In the genomic region with DNA sequence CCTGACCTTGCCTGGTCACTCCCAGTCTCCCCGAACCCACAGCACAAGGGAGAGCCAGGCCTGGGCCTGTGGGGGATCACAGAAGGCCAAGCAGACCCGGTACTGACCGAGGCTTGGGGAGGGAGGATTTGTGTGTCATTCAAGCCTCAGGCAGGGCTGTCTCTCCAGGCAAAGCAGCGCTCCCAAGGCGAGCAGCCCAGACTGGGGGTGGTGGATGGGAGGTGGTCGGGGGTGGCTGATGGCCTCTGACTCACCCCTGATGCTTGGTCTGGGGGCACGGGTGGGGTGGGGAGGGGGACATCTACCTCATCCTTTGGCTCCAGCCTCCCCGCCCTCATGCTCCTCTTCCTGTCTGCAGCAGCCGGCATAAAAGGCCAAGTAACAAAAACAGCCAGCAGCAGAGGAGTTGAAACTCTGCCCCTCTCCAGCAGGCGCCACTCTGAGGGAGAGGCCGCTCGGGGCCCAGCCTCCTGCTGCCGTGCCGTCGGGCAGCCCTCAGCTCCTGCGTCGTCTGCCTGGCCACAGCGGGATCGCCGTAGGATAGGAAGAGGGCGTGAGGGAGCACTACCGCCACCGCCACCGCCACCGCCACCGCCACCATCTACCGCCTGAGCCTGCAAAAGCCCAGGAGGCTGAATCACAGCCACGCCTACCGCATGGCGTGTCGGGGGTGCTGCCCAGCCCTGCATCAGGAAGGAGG, we compare ENCODE assay signal across 22 cellular contexts.
DNase-seq lines count a peak whose midpoint lies in the region; ATAC-seq and TF ChIP-seq lines count a peak whose summit lies in the region.
"Had no signal": no experiment of that assay in that cellular context is flagged by ENCODE, and none has a peak within 500 bp of the region (broad histone marks: within the 10 kb centered on the region; RNA-seq: fewer than 3 reads in every experiment).

No MANE protein-coding gene starts in this region.

- H3K4me1 ChIP-seq in left ventricle myocardium inferior (no peaks in the 10 kb centered on the region), right lobe of liver (no peaks in the 10 kb centered on the region), aorta (ENCODE audit: control insufficient read depth in 1 of 2, insufficient read depth in 2 of 2, low read length in 2 of 2) (no peaks in the 10 kb centered on the region), body of pancreas (no peaks in the 10 kb centered on the region), Karpas-422 (ENCODE audit: low read length) (no peaks in the 10 kb centered on the region)
- H3K4me1 ChIP-seq: A549, SJCRH30, thyroid gland had no signal

- no peaks in the 10 kb centered on the region for H3K9me2 ChIP-seq in Karpas-422 (replicated peaks; ENCODE audit: insufficient read depth, low read length)

- no peak for ATAC-seq in Right ventricle myocardium superior (ENCODE audit: poor library complexity)
- no peak for ATAC-seq in right lobe of liver
- ATAC-seq in aorta (ENCODE audit: low FRiP score), result no peak
- ATAC-seq in body of pancreas, result no peak
- ATAC-seq: stimulated activated effector memory CD8-positive, alpha-beta T cell treated with anti-CD3 and anti-CD28 coated beads, Interleukin-12 subunit alpha, Interleukin-12 subunit beta, amount 100 ng/mL, for 72 hours had no signal

- DNase-seq in Right ventricle myocardium superior (peak; percentile 36), left ventricle myocardium inferior (no peak), right lobe of liver (peak in 2 of 3 donors; percentile 15 to 39), aorta (peak; percentile 29 to 72), body of pancreas (no peak), retina (no peak), Karpas-422 (no peak)
- DNase-seq: activated effector memory CD4-positive, alpha-beta T cell treated with Interleukin-2 at 50 U/mL for 16 hours; CD4-positive, alpha-beta T cell; cerebellar nuclear complex; DMS79 treated with DMSO at 0.1 percent for 48 hours; MM.1S; naive B cell; NCI-H1930; NCI-H510A treated with DMSO at 0.1 percent for 48 hours; SJCRH30; T-helper 9 cell; thyroid gland had no signal

- H3K4me3 ChIP-seq in left ventricle myocardium inferior (no peak overlapping the region), right lobe of liver (no peak overlapping the region), aorta (ENCODE audit: low read length in 2 of 2) (no peak overlapping the region), body of pancreas (no peak overlapping the region), Karpas-422 (ENCODE audit: low read length) (no peak overlapping the region)
- H3K4me3 ChIP-seq: A549, lung, SJCRH30, thyroid gland had no signal

- no peak for TF ChIP-seq POLR2A in right lobe of liver (IDR thresholded peaks at IDR 0.05)
- TF ChIP-seq POLR2A in body of pancreas (IDR thresholded peaks at IDR 0.05), result no peak

- 20% methylated on average over 7 of the region's 31 CpGs for WGBS in right lobe of liver (ENCODE audit: insufficient coverage, low coverage, low lambda C conversion rate, missing lambda C conversion rate)
- WGBS in aorta, 2 donors, result 24 to 34% methylated on average over 30 to 31 of the region's 31 CpGs
- 64 to 70% methylated on average over 23 to 31 of the region's 31 CpGs for WGBS in body of pancreas, 2 donors

- no peaks in the 10 kb centered on the region for H4K20me1 ChIP-seq in Karpas-422 (ENCODE audit: insufficient read depth, low read depth, low read length)

- H3K27ac ChIP-seq in left ventricle myocardium inferior (replicated peaks), result no peak overlapping the region
- H3K27ac ChIP-seq in angular gyrus (ENCODE audit: low read depth, low read length), result peak overlapping the region; percentile 29
- no peak overlapping the region for H3K27ac ChIP-seq in right lobe of liver
- H3K27ac ChIP-seq in aorta (ENCODE audit: low read depth in 1 of 2, low read length in 2 of 2), result no peak overlapping the region
- no peak overlapping the region for H3K27ac ChIP-seq in body of pancreas
- no peak overlapping the region for H3K27ac ChIP-seq in Karpas-422 (ENCODE audit: low read length)
- H3K27ac ChIP-seq: A549, SJCRH30, thyroid gland had no signal

- H3K27me3 ChIP-seq in left ventricle myocardium inferior (ENCODE audit: low read depth), result peaks cover 93% of the 10 kb centered on the region
- no peaks in the 10 kb centered on the region for H3K27me3 ChIP-seq in right lobe of liver
- no peaks in the 10 kb centered on the region for H3K27me3 ChIP-seq in aorta (ENCODE audit: control insufficient read depth in 1 of 2, insufficient read depth in 2 of 2, low read length in 1 of 2)
- no peaks in the 10 kb centered on the region for H3K27me3 ChIP-seq in body of pancreas
- no peaks in the 10 kb centered on the region for H3K27me3 ChIP-seq in Karpas-422 (ENCODE audit: low read length)
- H3K27me3 ChIP-seq: thyroid gland had no signal

- no peak overlapping the region for H3K9ac ChIP-seq in Karpas-422 (ENCODE audit: low read length)

- H3K4me2 ChIP-seq in Karpas-422 (ENCODE audit: low read depth, low read length, poor library complexity, severe bottlenecking), result no peak overlapping the region
- H3K4me2 ChIP-seq: A549 had no signal

- TF ChIP-seq CTCF in left ventricle myocardium inferior (IDR thresholded peaks at IDR 0.05; ENCODE audit: borderline replicate concordance), result no peak
- TF ChIP-seq CTCF in right lobe of liver (IDR thresholded peaks at IDR 0.05), result no peak
- TF ChIP-seq CTCF in body of pancreas (IDR thresholded peaks at IDR 0.05), result no peak

- no peak overlapping the region for H2AFZ ChIP-seq in Karpas-422 (ENCODE audit: low read length)

- H3K36me3 ChIP-seq in left ventricle myocardium inferior (no peaks in the 10 kb centered on the region), right lobe of liver (no peaks in the 10 kb centered on the region), aorta (ENCODE audit: control insufficient read depth in 1 of 2, insufficient read depth in 2 of 2, low read length in 1 of 2) (no peaks in the 10 kb centered on the region), body of pancreas (replicated peaks in 1 of 2; ENCODE audit: insufficient read depth in 1 of 2, low read depth in 2 of 2) (no peaks in the 10 kb centered on the region), Karpas-422 (ENCODE audit: insufficient read depth, low read length) (no peaks in the 10 kb centered on the region)
- H3K36me3 ChIP-seq: SJCRH30, thyroid gland had no signal

- intact Hi-C loops in Right ventricle myocardium superior (cut with DNase I), result no loop called here
- intact Hi-C loops in left ventricle myocardium inferior (cut with micrococcal nuclease), result no loop called here
- intact Hi-C loops in right lobe of liver (cut with DNase I), result no loop called here
- intact Hi-C loops in aorta (cut with DNase I), result no loop called here
- intact Hi-C loops in body of pancreas (cut with DNase I), result no loop called here

- H3K79me2 ChIP-seq in Karpas-422 (ENCODE audit: low read length), result no peaks in the 10 kb centered on the region

- H3K9me3 ChIP-seq in left ventricle myocardium inferior (replicated peaks) (no peaks in the 10 kb centered on the region), right lobe of liver (no peaks in the 10 kb centered on the region), aorta (ENCODE audit: control insufficient read depth, low read length) (no peaks in the 10 kb centered on the region), body of pancreas (no peaks in the 10 kb centered on the region), Karpas-422 (ENCODE audit: low read length) (no peaks in the 10 kb centered on the region)
- H3K9me3 ChIP-seq: A549, SJCRH30, thyroid gland had no signal

Comparison
In these comparisons a context has a peak if more than half of its experiments do, and no peak if none do; other contexts are left out.
1. DNase-seq: peak in Right ventricle myocardium superior (single experiment), right lobe of liver (2 of 3) and aorta (2 of 2); none in left ventricle myocardium inferior (single experiment), body of pancreas (0 of 4), retina (single experiment) and Karpas-422 (single experiment).